1 cellular context compared by ENCODE assay signal in the genomic region with DNA sequence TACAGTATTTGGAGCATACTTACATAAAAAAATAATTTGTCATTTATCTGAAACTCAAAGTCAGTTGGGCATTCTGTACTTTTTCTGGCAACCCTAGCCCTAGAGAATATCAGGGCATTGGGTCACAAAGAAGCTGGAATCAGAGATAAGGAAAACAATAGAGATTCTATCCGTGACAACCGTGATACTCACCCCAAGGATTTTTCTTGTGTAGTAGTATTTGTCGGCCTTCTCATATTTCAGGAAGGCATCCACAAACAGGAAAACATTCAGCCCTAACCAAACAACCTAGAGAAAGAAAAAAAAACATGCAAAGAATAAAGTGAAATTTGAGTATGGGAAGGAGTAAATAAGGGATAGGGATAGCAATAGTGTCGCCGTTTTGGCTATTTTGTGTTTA.
A peak's percentile ranks its signal among the peaks of the same experiment; 100 is the strongest.
TF ChIP-seq lines count a peak whose summit lies in the region.

No MANE protein-coding gene starts in this region.

TF ChIP-seq in HepG2, 621 proteins besides CTCF, POLR2A, EP300 and RAD21:
- TF ChIP-seq SOX5 (CRISPR knock-in tag; IDR thresholded peaks at IDR 0.05; ENCODE audit: borderline replicate concordance) (peak; percentile 35; the same call in 1 of the 2 replicates), ZNF232 (CRISPR knock-in tag; IDR thresholded peaks at IDR 0.05; ENCODE audit: borderline replicate concordance) (no peak)
